10 cellular contexts compared by ENCODE assay signal in genomic region chr9:137462396-137463193, GRCh38. TPM values are rescaled to one million over a fixed set of nuclear protein-coding genes. Genes with fewer than 3 reads are reported as not detected.
DNase-seq lines count a peak whose midpoint lies in the region; ATAC-seq and TF ChIP-seq lines count a peak whose summit lies in the region.
"Had no signal": no experiment of that assay in that cellular context is flagged by ENCODE, and none has a peak within 500 bp of the region (broad histone marks: within the 10 kb centered on the region; RNA-seq: fewer than 3 reads in every experiment).

No MANE protein-coding gene starts in this region.

- ATAC-seq in stimulated activated naive CD8-positive, alpha-beta T cell treated with anti-CD3 and anti-CD28 coated beads, Interleukin-15, Interleukin-2, amounts not matched to agents 100 U/mL and 50 U/mL, for 24 hours: no peak

- H3K27me3 Mint-ChIP-seq in stimulated activated naive CD8-positive, alpha-beta T cell treated with anti-CD3 and anti-CD28 coated beads, Interleukin-15, Interleukin-2, amounts not matched to agents 100 ng/mL and 50 ng/mL, for 24 hours: no peaks in the 10 kb centered on the region
- H3K27me3 Mint-ChIP-seq in immature natural killer cell (ENCODE audit: low read depth in 3 of 3) (peaks cover 5 to 11% (median 7%) of the 10 kb centered on the region in 3 donors), chondrocyte (ENCODE audit: low read depth) (no peaks in the 10 kb centered on the region)

- peaks cover 0 to under 1% (median 0%) of the 10 kb centered on the region in 3 donors for H3K36me3 ChIP-seq in Peyer's patch

- peaks cover 8 to 32% (median 23%) of the 10 kb centered on the region in 4 donors for H3K4me1 ChIP-seq in Peyer's patch

- H3K27ac Mint-ChIP-seq in stimulated activated naive CD8-positive, alpha-beta T cell treated with anti-CD3 and anti-CD28 coated beads, Interleukin-15, Interleukin-2, amounts not matched to agents 100 ng/mL and 50 ng/mL, for 24 hours: peak overlapping the region; percentile 61
- peak overlapping the region; percentile 43 to 96 (median 92) for H3K27ac Mint-ChIP-seq in immature natural killer cell
- H3K27ac Mint-ChIP-seq in chondrocyte (ENCODE audit: unreplicated experiment): no peak overlapping the region

- no peaks in the 10 kb centered on the region for H3K9me3 ChIP-seq in Peyer's patch
- H3K9me3 ChIP-seq: esophagus squamous epithelium had no signal

- TF ChIP-seq POLR2A in Peyer's patch (IDR thresholded peaks at IDR 0.05): no peak

- peaks cover 22% of the 10 kb centered on the region for H3K4me1 Mint-ChIP-seq in stimulated activated naive CD8-positive, alpha-beta T cell treated with anti-CD3 and anti-CD28 coated beads, Interleukin-15, Interleukin-2, amounts not matched to agents 100 ng/mL and 50 ng/mL, for 24 hours (ENCODE audit: low read depth)
- H3K4me1 Mint-ChIP-seq in immature natural killer cell: peaks cover 9 to 29% of the 10 kb centered on the region in 2 donors
- H3K4me1 Mint-ChIP-seq in chondrocyte (ENCODE audit: low read depth): peaks cover 4% of the 10 kb centered on the region

- no peaks in the 10 kb centered on the region for H3K36me3 Mint-ChIP-seq in stimulated activated naive CD8-positive, alpha-beta T cell treated with anti-CD3 and anti-CD28 coated beads, Interleukin-15, Interleukin-2, amounts not matched to agents 100 ng/mL and 50 ng/mL, for 24 hours (ENCODE audit: low read depth)
- no peaks in the 10 kb centered on the region for H3K36me3 Mint-ChIP-seq in immature natural killer cell
- no peaks in the 10 kb centered on the region for H3K36me3 Mint-ChIP-seq in chondrocyte (ENCODE audit: low read depth)

- H3K27ac ChIP-seq in Peyer's patch: peak overlapping the region in 3 of 4 donors; percentile 46 to 74 (median 68)

- no peak for TF ChIP-seq CTCF in Peyer's patch (IDR thresholded peaks at IDR 0.05)
- no peak for TF ChIP-seq CTCF in chondrocyte (IDR thresholded peaks at IDR 0.05)

- no peaks in the 10 kb centered on the region for H3K27me3 ChIP-seq in Peyer's patch

- H3K4me3 Mint-ChIP-seq in stimulated activated naive CD8-positive, alpha-beta T cell treated with anti-CD3 and anti-CD28 coated beads, Interleukin-15, Interleukin-2, amounts not matched to agents 100 ng/mL and 50 ng/mL, for 24 hours: peak overlapping the region; percentile 84
- H3K4me3 Mint-ChIP-seq in immature natural killer cell: peak overlapping the region in 3 of 5 donors; percentile 55 to 65 (median 57)
- no peak overlapping the region for H3K4me3 Mint-ChIP-seq in chondrocyte (ENCODE audit: unreplicated experiment)

- DNase-seq in stimulated activated naive CD8-positive, alpha-beta T cell treated with anti-CD3 and anti-CD28 coated beads, Interleukin-15, Interleukin-2, amounts not matched to agents 100 U/mL and 50 U/mL, for 24 hours: no peak
- peak in 1 of 3 donors; percentile 45 for DNase-seq in Peyer's patch
- DNase-seq in immature natural killer cell: peak in 1 of 3 donors; percentile 9
- DNase-seq in stimulated activated naive CD4-positive, alpha-beta T cell treated with Interleukin-2 at 50 U/mL for 16 hours (lab: John Stamatoyannopoulos, UW): no peak
- no peak for DNase-seq in chondrocyte (ENCODE audit: low spot score)
- no peak for DNase-seq in activated CD4-positive, CD25-positive, alpha-beta regulatory T cell treated with anti-CD3 and anti-CD28 coated beads, Interleukin-2, amount 50 U/mL, for 72 hours
- DNase-seq in NCI-H526 treated with DMSO at 0.1 percent for 48 hours (lab: John Stamatoyannopoulos, UW): no peak
- DNase-seq: esophagus squamous epithelium, NCI-H446 treated with DMSO at 0.1 percent for 48 hours had no signal

- no peaks in the 10 kb centered on the region for H3K9me3 Mint-ChIP-seq in stimulated activated naive CD8-positive, alpha-beta T cell treated with anti-CD3 and anti-CD28 coated beads, Interleukin-15, Interleukin-2, amounts not matched to agents 100 ng/mL and 50 ng/mL, for 24 hours
- H3K9me3 Mint-ChIP-seq in immature natural killer cell (no peaks in the 10 kb centered on the region), chondrocyte (ENCODE audit: low read depth) (no peaks in the 10 kb centered on the region)

- H3K4me3 ChIP-seq in Peyer's patch: peak overlapping the region in 2 of 4 donors; percentile 14 to 40

RNA-seq across cellular contexts. Expression of gene NSMF, which starts 3.5 kb away (rescaled TPM):
- total RNA-seq in Peyer's patch (100 to 1,000 TPM in 3 of 4 donors, 10 to 100 TPM in 1; 47.0 to 135 (median 117) TPM), chondrocyte (81.5 to 86.8 TPM (median 86.1 TPM) in 3 replicates)
- polyA plus RNA-seq in immature natural killer cell: 10 to 100 TPM in 1 of 3 donors, 1 to 10 TPM in 2; 9.4 to 14.3 (median 9.6) TPM

RNA-seq across cellular contexts. Expression of gene ENTPD8, which starts 21.4 kb away (rescaled TPM):
- total RNA-seq in Peyer's patch (100 to 1,000 TPM in 2 of 4 donors, 10 to 100 TPM in 2; 26.4 to 143 (median 104) TPM), chondrocyte (0.10 TPM in 1 of 3 replicates, not detected in the others)
- not detected for polyA plus RNA-seq in immature natural killer cell
- total RNA-seq: esophagus squamous epithelium had no signal

RNA-seq across cellular contexts. Expression of gene NOXA1, which starts 39.4 kb away (rescaled TPM):
- total RNA-seq in Peyer's patch: 10 to 100 TPM; 28.2 to 37.3 (median 33.2) TPM
- polyA plus RNA-seq in immature natural killer cell: 1 to 10 TPM; 1.2 to 2.1 (median 1.4) TPM
- total RNA-seq in chondrocyte: 0.97 to 2.5 TPM (median 2.0 TPM) in 3 replicates

RNA-seq across cellular contexts. Expression of gene EXD3, which starts 39.6 kb away (rescaled TPM):
- total RNA-seq in Peyer's patch: 10 to 100 TPM; 38.7 to 82.4 (median 61.6) TPM
- 1 to 10 TPM; 1.6 to 6.3 (median 4.3) TPM for polyA plus RNA-seq in immature natural killer cell
- total RNA-seq in chondrocyte: 10.7 to 15.7 TPM (median 11.6 TPM) in 3 replicates

Comparison
In these comparisons a context has a peak if more than half of its experiments do, and no peak if none do; other contexts are left out.
1. RNA of gene ENTPD8, which starts 21.4 kb away (total RNA-seq): 26.4 to 143 TPM in Peyer's patch; 0.10 TPM in chondrocyte; every median in the first group is over 10 times any median in the second.